Comparison of ENCODE assay signal across 18 cellular contexts in genomic region chr2:188316354-188316753, GRCh38.
"Had no signal": no experiment of that assay in that cellular context is flagged by ENCODE, and none has a peak within 500 bp of the region (broad histone marks: within the 10 kb centered on the region; RNA-seq: fewer than 3 reads in every experiment).

No MANE protein-coding gene starts in this region.

- H3K4me1 Mint-ChIP-seq: naive B cell had no signal

- H3K27ac Mint-ChIP-seq: naive B cell, nephron progenitor cell had no signal

- ATAC-seq: esophagus mucosa, heart right ventricle had no signal

- H3K9me3 ChIP-seq: colonic mucosa, upper lobe of left lung, uterus had no signal

- FAIRE-seq: frontal cortex, islet of Langerhans had no signal

- H3K4me3 ChIP-seq: colonic mucosa, heart right ventricle, sigmoid colon, skin epidermis, upper lobe of left lung, uterus had no signal

- H3K27ac ChIP-seq: colonic mucosa, heart right ventricle, sigmoid colon, skin epidermis, upper lobe of left lung, uterus had no signal

- DNase-seq: colonic mucosa; effector CD4-positive, alpha-beta T cell; heart right ventricle; hypothalamus; kidney glomerular epithelial cell; mesendoderm; naive B cell; nephron progenitor cell; posterior cingulate gyrus; sigmoid colon; stimulated activated CD4-positive, alpha-beta T cell treated with anti-CD3 and anti-CD28 coated beads, Interleukin-12 subunit alpha, Interleukin-12 subunit beta, amount 100 ng/mL, for 4 hours; stimulated activated naive CD4-positive, alpha-beta T cell; upper lobe of left lung; uterus had no signal

- H3K4me3 Mint-ChIP-seq: naive B cell, nephron progenitor cell had no signal

- H3K4me1 ChIP-seq: colonic mucosa, sigmoid colon, upper lobe of left lung, uterus had no signal

- H3K36me3 ChIP-seq: colonic mucosa, heart right ventricle, sigmoid colon, upper lobe of left lung, uterus had no signal

- H3K36me3 Mint-ChIP-seq: naive B cell had no signal

- H3K27me3 Mint-ChIP-seq: naive B cell had no signal

- H3K27me3 ChIP-seq: colonic mucosa, heart right ventricle, sigmoid colon, upper lobe of left lung, uterus had no signal
